ENCODE assay signal across 16 cellular contexts in the genomic region with DNA sequence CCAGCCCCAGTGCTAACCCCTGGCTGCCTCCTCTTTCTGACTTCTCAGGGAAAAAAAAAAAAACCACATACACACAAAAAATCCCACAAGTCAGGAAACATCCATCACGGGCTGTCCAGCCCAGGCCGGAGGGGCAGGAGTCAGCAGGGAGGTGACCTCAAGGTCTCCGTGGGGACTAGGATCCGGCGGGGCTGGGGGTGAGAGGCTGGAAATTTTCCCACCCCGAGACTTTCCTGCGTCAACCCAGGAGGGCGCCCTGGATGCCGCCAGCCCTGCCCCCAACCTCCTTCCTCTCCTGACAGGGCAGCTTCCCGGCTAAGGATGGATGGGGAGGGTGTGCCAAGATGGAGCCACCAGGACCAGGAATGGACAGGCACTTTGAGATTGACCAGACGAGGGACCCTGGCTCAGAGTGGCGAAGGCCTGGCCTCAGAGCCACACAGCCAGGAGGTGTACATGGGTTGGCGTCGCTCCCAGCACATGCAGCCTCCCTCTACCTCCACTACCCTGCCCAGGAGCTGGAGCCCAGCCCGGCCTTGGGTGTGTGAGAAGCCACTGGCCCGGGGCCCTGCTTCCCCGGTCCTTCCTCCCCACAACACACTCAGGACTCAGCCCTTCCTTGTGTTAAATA. TPM values are rescaled to one million over a fixed set of nuclear protein-coding genes. Genes with fewer than 3 reads are reported as not detected.
DNase-seq lines count a peak whose midpoint lies in the region; ATAC-seq and TF ChIP-seq lines count a peak whose summit lies in the region.
"Had no signal": no experiment of that assay in that cellular context is flagged by ENCODE, and none has a peak within 500 bp of the region (broad histone marks: within the 10 kb centered on the region; RNA-seq: fewer than 3 reads in every experiment).

No MANE protein-coding gene starts in this region.

- no peak for TF ChIP-seq EP300 in stomach (IDR thresholded peaks at IDR 0.05)

- no peak overlapping the region for H3K4me3 Mint-ChIP-seq in dendritic cell treated with granulocyte-macrophage colony-stimulating factor and Interleukin-4, amounts not matched to agents 40 ng/mL and 50 ng/mL, for 4 days
- no peak overlapping the region for H3K4me3 Mint-ChIP-seq in naive thymus-derived CD8-positive, alpha-beta T cell
- H3K4me3 Mint-ChIP-seq: activated CD4-positive, alpha-beta memory T cell treated with anti-CD3 and anti-CD28 coated beads, Interleukin-2, amount 10 ng/mL, durations not matched to agents 7 days and 5 days had no signal

- peak overlapping the region; percentile 42 for H3K27ac Mint-ChIP-seq in dendritic cell treated with granulocyte-macrophage colony-stimulating factor and Interleukin-4, amounts not matched to agents 40 ng/mL and 50 ng/mL, for 4 days
- H3K27ac Mint-ChIP-seq in naive thymus-derived CD8-positive, alpha-beta T cell = no peak overlapping the region
- H3K27ac Mint-ChIP-seq: activated CD4-positive, alpha-beta memory T cell treated with anti-CD3 and anti-CD28 coated beads, Interleukin-2, amount 10 ng/mL, durations not matched to agents 7 days and 5 days; T-helper 17 cell had no signal

- intact Hi-C loops in dendritic cell treated with granulocyte-macrophage colony-stimulating factor and Interleukin-4, amounts not matched to agents 40 ng/mL and 50 ng/mL, for 4 days (cut with micrococcal nuclease) = no loop called here
- intact Hi-C loops in right lobe of liver (cut with DNase I) = no loop called here
- intact Hi-C loops in stomach (cut with DNase I; ENCODE audit: low total_unique reads) = no loop called here

- H3K4me1 ChIP-seq in right lobe of liver (peaks cover 0 to 6% (median 3%) of the 10 kb centered on the region in 4 donors), stomach (peaks cover 3 to 36% (median 25%) of the 10 kb centered on the region in 4 donors)

- peaks cover 30% of the 10 kb centered on the region for H3K4me1 Mint-ChIP-seq in dendritic cell treated with granulocyte-macrophage colony-stimulating factor and Interleukin-4, amounts not matched to agents 40 ng/mL and 50 ng/mL, for 4 days (ENCODE audit: low read depth)
- H3K4me1 Mint-ChIP-seq in naive thymus-derived CD8-positive, alpha-beta T cell = peaks cover 0 to 6% (median 4%) of the 10 kb centered on the region in 4 donors

- H3K9me3 ChIP-seq in right lobe of liver (no peaks in the 10 kb centered on the region), stomach (no peaks in the 10 kb centered on the region)

- peaks cover 60% of the 10 kb centered on the region for H3K27me3 Mint-ChIP-seq in dendritic cell treated with granulocyte-macrophage colony-stimulating factor and Interleukin-4, amounts not matched to agents 40 ng/mL and 50 ng/mL, for 4 days
- H3K27me3 Mint-ChIP-seq in naive thymus-derived CD8-positive, alpha-beta T cell = peaks cover 6 to 44% (median 17%) of the 10 kb centered on the region in 5 donors

- no peak for TF ChIP-seq POLR2A in right lobe of liver (IDR thresholded peaks at IDR 0.05)
- TF ChIP-seq POLR2A in stomach (IDR thresholded peaks at IDR 0.05) = no peak

- ATAC-seq in right lobe of liver = peak; percentile 66 to 79 (median 72)
- no peak for ATAC-seq in naive thymus-derived CD8-positive, alpha-beta T cell
- ATAC-seq: HCT116, T-helper 17 cell had no signal

- no peak overlapping the region for H3K4me3 ChIP-seq in right lobe of liver
- H3K4me3 ChIP-seq in stomach = no peak overlapping the region

- no peaks in the 10 kb centered on the region for H3K36me3 ChIP-seq in right lobe of liver
- no peaks in the 10 kb centered on the region for H3K36me3 ChIP-seq in stomach

- H3K36me3 Mint-ChIP-seq in dendritic cell treated with granulocyte-macrophage colony-stimulating factor and Interleukin-4, amounts not matched to agents 40 ng/mL and 50 ng/mL, for 4 days (ENCODE audit: low read depth) = no peaks in the 10 kb centered on the region
- H3K36me3 Mint-ChIP-seq in naive thymus-derived CD8-positive, alpha-beta T cell = no peaks in the 10 kb centered on the region

- POLR2A ChIA-PET in naive thymus-derived CD8-positive, alpha-beta T cell (lab: Charles Lee) = no interaction called here

- 35% methylated on average over 4 of the region's 17 CpGs for WGBS in right lobe of liver (ENCODE audit: insufficient coverage, low coverage, low lambda C conversion rate, missing lambda C conversion rate)
- WGBS in stomach, 5 donors = 11 to 22% (median 17%) methylated on average over 9 to 17 of the region's 17 CpGs

- H3K27ac ChIP-seq in right lobe of liver = no peak overlapping the region
- H3K27ac ChIP-seq in stomach = peak overlapping the region in 3 of 5 donors; percentile 53 to 66 (median 58)
- H3K27ac ChIP-seq: epithelial cell of prostate had no signal

- TF ChIP-seq CTCF in right lobe of liver (IDR thresholded peaks at IDR 0.05) = no peak
- TF ChIP-seq CTCF in stomach (IDR thresholded peaks at IDR 0.05) = no peak

- DNase-seq in right lobe of liver (peak; percentile 67 to 77 (median 76)), stomach (peak; percentile 94), NOMO-1 (lab: John Stamatoyannopoulos, UW; ENCODE audit: unreplicated experiment in 2 of 2) (no peak), SW 1271 (lab: John Stamatoyannopoulos, UW) (no peak), NCI-H1092 (lab: John Stamatoyannopoulos, UW) (no peak)
- no peak for DNase-seq in naive thymus-derived CD8-positive, alpha-beta T cell
- DNase-seq: activated CD4-positive, alpha-beta memory T cell treated with anti-CD3 and anti-CD28 coated beads, Interleukin-2, amount 10 ng/mL, durations not matched to agents 7 days and 5 days; activated effector memory CD4-positive, alpha-beta T cell treated with Interleukin-2 at 50 U/mL for 16 hours; hypothalamus; OCI-M1; T-helper 17 cell had no signal

- no peaks in the 10 kb centered on the region for H3K27me3 ChIP-seq in right lobe of liver
- H3K27me3 ChIP-seq in stomach = peaks cover 0 to 38% (median 5%) of the 10 kb centered on the region in 3 donors

- no peaks in the 10 kb centered on the region for H3K9me3 Mint-ChIP-seq in dendritic cell treated with granulocyte-macrophage colony-stimulating factor and Interleukin-4, amounts not matched to agents 40 ng/mL and 50 ng/mL, for 4 days
- H3K9me3 Mint-ChIP-seq in naive thymus-derived CD8-positive, alpha-beta T cell = no peaks in the 10 kb centered on the region
- H3K9me3 Mint-ChIP-seq: activated CD4-positive, alpha-beta memory T cell treated with anti-CD3 and anti-CD28 coated beads, Interleukin-2, amount 10 ng/mL, durations not matched to agents 7 days and 5 days had no signal

RNA-seq across cellular contexts. Expression of gene BLOC1S3, which starts 33.3 kb away (rescaled TPM):
- 21.8 TPM for polyA plus RNA-seq in PFSK-1 (2012; ENCODE audit: insufficient read length, low read depth)
- total RNA-seq in right lobe of liver (10 to 100 TPM in 1 of 6 experiments, 1 to 10 TPM in 5; 4.7 to 17.0 (median 6.1) TPM), stomach (10 to 100 TPM in 2 of 5 donors, 1 to 10 TPM in 3; 3.1 to 71.0 (median 8.3) TPM)
- 1 to 10 TPM; 3.5 to 7.5 (median 4.3) TPM for polyA plus RNA-seq in stomach
- total RNA-seq in naive thymus-derived CD8-positive, alpha-beta T cell = 10 to 100 TPM; 21.2 to 22.5 TPM
- polyA plus RNA-seq in naive thymus-derived CD8-positive, alpha-beta T cell = 10 to 100 TPM in 1 of 3 donors, 1 to 10 TPM in 2; 8.4 to 14.4 (median 9.7) TPM

RNA-seq across cellular contexts. Expression of gene EXOC3L2, which starts 33.3 kb away (rescaled TPM):
- 78.9 TPM for polyA plus RNA-seq in PFSK-1 (2012; ENCODE audit: insufficient read length, low read depth)
- total RNA-seq in right lobe of liver (1 to 10 TPM; 1.8 to 6.9 (median 4.4) TPM), stomach (10 to 100 TPM in 1 of 5 donors, 1 to 10 TPM in 1, under 1 TPM in 2, not detected in 1; 0.72 to 20.6 (median 1.0) TPM)
- 1 to 10 TPM; 1.1 to 2.9 (median 1.9) TPM for polyA plus RNA-seq in stomach
- not detected for total RNA-seq in naive thymus-derived CD8-positive, alpha-beta T cell
- polyA plus RNA-seq in naive thymus-derived CD8-positive, alpha-beta T cell = not detected
- total RNA-seq: activated CD4-positive, alpha-beta memory T cell treated with anti-CD3 and anti-CD28 coated beads, Interleukin-2, amount 10 ng/mL, durations not matched to agents 7 days and 5 days; G401 had no signal

RNA-seq across cellular contexts. Expression of gene TRAPPC6A, which starts 33.8 kb away (rescaled TPM):
- 28.5 TPM for polyA plus RNA-seq in PFSK-1 (2012; ENCODE audit: insufficient read length, low read depth)
- total RNA-seq in right lobe of liver (10 to 100 TPM; 13.1 to 33.3 (median 23.7) TPM), stomach (10 to 100 TPM in 3 of 5 donors, 1 to 10 TPM in 1, not detected in 1; 8.7 to 40.7 (median 27.8) TPM)
- polyA plus RNA-seq in stomach = 10 to 100 TPM; 53.5 to 59.4 (median 58.1) TPM
- 10 to 100 TPM; 48.5 to 51.0 TPM for total RNA-seq in naive thymus-derived CD8-positive, alpha-beta T cell
- 100 to 1,000 TPM; 149 to 193 (median 183) TPM for polyA plus RNA-seq in naive thymus-derived CD8-positive, alpha-beta T cell

RNA-seq across cellular contexts. Expression of gene MARK4, which starts 39.2 kb away (rescaled TPM):
- 130 TPM for polyA plus RNA-seq in PFSK-1 (2012; ENCODE audit: insufficient read length, low read depth)
- total RNA-seq in right lobe of liver (10 to 100 TPM; 14.2 to 23.5 (median 17.5) TPM), stomach (100 to 1,000 TPM in 1 of 5 donors, 10 to 100 TPM in 3, 1 to 10 TPM in 1; 8.8 to 120 (median 21.8) TPM)
- polyA plus RNA-seq in stomach = 10 to 100 TPM; 12.6 to 16.2 (median 14.6) TPM
- total RNA-seq in naive thymus-derived CD8-positive, alpha-beta T cell = 10 to 100 TPM; 19.6 to 24.9 TPM
- polyA plus RNA-seq in naive thymus-derived CD8-positive, alpha-beta T cell = under 1 TPM; 0.79 to 0.95 (median 0.91) TPM

RNA-seq across cellular contexts. Expression of gene NKPD1, which starts 51.1 kb away (rescaled TPM):
- 0.58 TPM for polyA plus RNA-seq in PFSK-1 (2012; ENCODE audit: insufficient read length, low read depth)
- under 1 TPM in 1 of 6 experiments, not detected in 5; 0.06 TPM for total RNA-seq in right lobe of liver
- not detected for total RNA-seq in stomach
- under 1 TPM in 1 of 3 donors, not detected in 2; 0.20 TPM for polyA plus RNA-seq in stomach
- 1 to 10 TPM in 1 of 2 experiments, under 1 TPM in 1; 0.85 to 1.0 TPM for total RNA-seq in naive thymus-derived CD8-positive, alpha-beta T cell
- polyA plus RNA-seq in naive thymus-derived CD8-positive, alpha-beta T cell = under 1 TPM; 0.17 to 0.47 (median 0.43) TPM

Comparison
In these comparisons a context has a peak if more than half of its experiments do, and no peak if none do; other contexts are left out.
1. ATAC-seq: peak in right lobe of liver (4 of 4); none in naive thymus-derived CD8-positive, alpha-beta T cell (0 of 2).
2. DNase-seq: peak in right lobe of liver (3 of 3) and stomach (single experiment); none in naive thymus-derived CD8-positive, alpha-beta T cell (0 of 10), NOMO-1 (0 of 2), SW 1271 (0 of 2) and NCI-H1092 (single experiment).
3. H3K27ac ChIP-seq: peak in stomach (3 of 5); none in right lobe of liver (0 of 3).